Comparison of ENCODE assay signal across 8 cellular contexts in genomic region chr17:68184816-68185436, GRCh38.
A peak's percentile ranks its signal among the peaks of the same experiment; 100 is the strongest.
DNase-seq lines count a peak whose midpoint lies in the region; ATAC-seq and TF ChIP-seq lines count a peak whose summit lies in the region.

No MANE protein-coding gene starts in this region.

- H3K27ac Mint-ChIP-seq in activated CD8-positive, alpha-beta T cell treated with anti-CD3 and anti-CD28 coated beads, Interleukin-2, amount 10 ng/mL, durations not matched to agents 7 days and 5 days, result peak overlapping the region; percentile 81

- ATAC-seq in GM19467 (IDR thresholded peaks at IDR 0.05; ENCODE audit: unreplicated experiment) (peak; percentile 48), HG03139 (IDR thresholded peaks at IDR 0.05; ENCODE audit: unreplicated experiment) (peak; percentile 54), left lung (no peak)
- ATAC-seq in activated CD8-positive, alpha-beta T cell treated with anti-CD3 and anti-CD28 coated beads, Interleukin-2, amount 10 ng/mL, durations not matched to agents 7 days and 5 days, result peak; percentile 76

- intact Hi-C loops in left lung (cut with DNase I), result no loop called here

- H3K4me1 Mint-ChIP-seq in activated CD8-positive, alpha-beta T cell treated with anti-CD3 and anti-CD28 coated beads, Interleukin-2, amount 10 ng/mL, durations not matched to agents 7 days and 5 days (ENCODE audit: low read depth), result peaks cover 56% of the 10 kb centered on the region

- no peak overlapping the region for H3K27ac ChIP-seq in left lung

- peaks cover 6% of the 10 kb centered on the region for H3K36me3 Mint-ChIP-seq in activated CD8-positive, alpha-beta T cell treated with anti-CD3 and anti-CD28 coated beads, Interleukin-2, amount 10 ng/mL, durations not matched to agents 7 days and 5 days (ENCODE audit: low read depth)

- DNase-seq in activated CD8-positive, alpha-beta T cell treated with anti-CD3 and anti-CD28 coated beads, Interleukin-2, amount 10 ng/mL, durations not matched to agents 7 days and 5 days, result peak; percentile 78
- peak; percentile 70 for DNase-seq in stimulated activated CD4-positive, alpha-beta T cell treated with anti-CD3 and anti-CD28 coated beads, Interleukin-4, amount 100 ng/mL, for 24 hours
- DNase-seq in islet precursor cell, result no peak
- no peak for DNase-seq in OCI-M2 (lab: John Stamatoyannopoulos, UW; ENCODE audit: unreplicated experiment)
- no peak for DNase-seq in kidney tubule cell (ENCODE audit: low spot score)
- DNase-seq in left lung, result no peak

- H3K9me3 ChIP-seq in left lung, result no peaks in the 10 kb centered on the region

- peak overlapping the region; percentile 54 for H3K4me3 Mint-ChIP-seq in activated CD8-positive, alpha-beta T cell treated with anti-CD3 and anti-CD28 coated beads, Interleukin-2, amount 10 ng/mL, durations not matched to agents 7 days and 5 days

- POLR2A ChIA-PET in activated CD8-positive, alpha-beta T cell treated with anti-CD3 and anti-CD28 coated beads, Interleukin-2, amount 10 ng/mL, durations not matched to agents 7 days and 5 days (lab: Charles Lee), result interaction anchor here (1.3 to 2.0 kb wide), 5 partner anchors 11 to 275 kb away, joined by 3 to 6 read pairs (median 4); partner anchors contain the start of genes ARSG and SLC16A6

- peaks cover 2% of the 10 kb centered on the region for H3K27me3 Mint-ChIP-seq in activated CD8-positive, alpha-beta T cell treated with anti-CD3 and anti-CD28 coated beads, Interleukin-2, amount 10 ng/mL, durations not matched to agents 7 days and 5 days (ENCODE audit: low read depth)

- no peaks in the 10 kb centered on the region for H3K36me3 ChIP-seq in left lung

- H3K27me3 ChIP-seq in left lung, result no peaks in the 10 kb centered on the region

- H3K9me3 Mint-ChIP-seq in activated CD8-positive, alpha-beta T cell treated with anti-CD3 and anti-CD28 coated beads, Interleukin-2, amount 10 ng/mL, durations not matched to agents 7 days and 5 days (ENCODE audit: insufficient read depth), result peaks cover 4% of the 10 kb centered on the region

- H3K4me1 ChIP-seq in left lung, result no peaks in the 10 kb centered on the region

- no peak for TF ChIP-seq CTCF in left lung (IDR thresholded peaks at IDR 0.05)

- H3K4me3 ChIP-seq in left lung, result no peak overlapping the region

- CTCF ChIA-PET in activated CD8-positive, alpha-beta T cell treated with anti-CD3 and anti-CD28 coated beads, Interleukin-2, amount 10 ng/mL, durations not matched to agents 7 days and 5 days (lab: Charles Lee), result interaction anchor here (0.6 to 6.2 kb wide), 8 partner anchors 10 to 251 kb away, joined by 3 to 82 read pairs (median 5); no protein-coding TSS in a partner anchor

Comparison
In these comparisons a context has a peak if more than half of its experiments do, and no peak if none do; other contexts are left out.
1. DNase-seq: peak in activated CD8-positive, alpha-beta T cell treated with anti-CD3 and anti-CD28 coated beads, Interleukin-2, amount 10 ng/mL, durations not matched to agents 7 days and 5 days (single experiment) and stimulated activated CD4-positive, alpha-beta T cell treated with anti-CD3 and anti-CD28 coated beads, Interleukin-4, amount 100 ng/mL, for 24 hours (single experiment); none in islet precursor cell (single experiment), OCI-M2 (single experiment), kidney tubule cell (single experiment) and left lung (0 of 2).